1 cellular context compared by ENCODE assay signal in the genomic region with DNA sequence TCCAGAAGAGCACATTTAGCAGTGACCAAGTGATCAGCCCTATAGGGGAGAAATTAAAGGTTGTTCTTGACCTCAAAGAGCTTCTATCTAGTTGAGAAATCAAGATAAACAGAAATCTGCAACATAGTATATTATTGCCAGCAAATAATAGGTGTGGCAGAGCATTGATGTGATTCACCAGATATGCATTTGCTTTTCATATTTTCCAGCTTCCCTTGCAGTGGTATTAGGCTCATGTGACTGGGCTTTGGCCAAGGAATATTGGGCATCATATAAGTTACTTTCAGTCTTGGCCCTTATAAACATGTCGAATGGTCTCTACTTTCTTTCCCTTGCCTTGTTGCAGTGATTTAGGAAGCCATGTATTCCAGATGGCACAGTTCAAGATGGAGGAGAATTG.
A peak's percentile ranks its signal among the peaks of the same experiment; 100 is the strongest.
TF ChIP-seq lines count a peak whose summit lies in the region.

No MANE protein-coding gene starts in this region.

TF ChIP-seq in IMR-90, 13 proteins besides CTCF, POLR2A, EP300 and RAD21:
- no peak for TF ChIP-seq NFE2L2 (IDR thresholded peaks at IDR 0.05; ENCODE audit: low read depth, low read length)
- no peak for TF ChIP-seq CHD1 (IDR thresholded peaks at IDR 0.05; ENCODE audit: low read depth, low read length)
- TF ChIP-seq BHLHE40 (IDR thresholded peaks at IDR 0.05; ENCODE audit: low read depth, low read length): no peak
- TF ChIP-seq MXI1 (IDR thresholded peaks at IDR 0.05; ENCODE audit: borderline replicate concordance, low read depth, low read length): no peak
- TF ChIP-seq, protein P1, sequence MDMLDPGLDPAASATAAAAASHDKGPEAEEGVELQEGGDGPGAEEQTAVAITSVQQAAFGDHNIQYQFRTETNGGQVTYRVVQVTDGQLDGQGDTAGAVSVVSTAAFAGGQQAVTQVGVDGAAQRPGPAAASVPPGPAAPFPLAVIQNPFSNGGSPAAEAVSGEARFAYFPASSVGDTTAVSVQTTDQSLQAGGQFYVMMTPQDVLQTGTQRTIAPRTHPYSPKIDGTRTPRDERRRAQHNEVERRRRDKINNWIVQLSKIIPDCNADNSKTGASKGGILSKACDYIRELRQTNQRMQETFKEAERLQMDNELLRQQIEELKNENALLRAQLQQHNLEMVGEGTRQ (IDR thresholded peaks at IDR 0.05; ENCODE audit: low read depth, low read length): peak; percentile 15; the same call in 1 of the 2 replicates
- no peak for TF ChIP-seq MAFK (IDR thresholded peaks at IDR 0.05; ENCODE audit: low read depth, low read length)
- TF ChIP-seq SMC3 (IDR thresholded peaks at IDR 0.05; ENCODE audit: low read depth, low read length): no peak
- no peak for TF ChIP-seq MAZ (IDR thresholded peaks at IDR 0.05; ENCODE audit: borderline replicate concordance, low read depth, low read length)
